1 cellular context compared by ENCODE assay signal in the genomic region with DNA sequence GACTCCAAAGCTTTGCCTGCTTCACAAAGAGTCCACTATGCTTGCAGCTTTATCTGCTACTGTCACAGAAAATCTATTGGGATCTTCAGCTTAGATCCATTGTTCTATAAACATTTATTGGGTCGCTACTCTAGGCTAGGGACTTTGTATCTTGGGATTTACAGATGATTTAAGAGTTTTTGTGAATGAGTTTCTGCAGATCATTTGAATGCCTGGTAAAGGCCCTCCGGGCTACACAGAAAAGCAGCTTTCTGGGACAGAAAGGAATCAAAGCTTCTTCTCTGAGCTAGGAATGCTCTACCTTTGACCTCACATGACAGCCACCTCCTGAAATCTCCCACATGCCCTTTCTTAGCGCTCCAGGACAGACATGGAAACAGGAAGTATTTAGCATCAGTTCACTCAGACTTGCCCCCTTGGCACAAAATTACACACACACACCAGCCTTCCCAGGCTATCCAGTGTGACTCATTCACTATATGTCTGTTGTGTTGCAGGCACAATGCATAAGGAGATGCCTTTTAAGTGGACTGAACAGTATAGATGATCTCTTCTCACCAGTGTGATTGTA.
TF ChIP-seq lines count a peak whose summit lies in the region.

No MANE protein-coding gene starts in this region.

TF ChIP-seq in GM23338, 12 proteins besides CTCF, POLR2A, EP300 and RAD21 (continued from another document):
- TF ChIP-seq, protein P1, sequence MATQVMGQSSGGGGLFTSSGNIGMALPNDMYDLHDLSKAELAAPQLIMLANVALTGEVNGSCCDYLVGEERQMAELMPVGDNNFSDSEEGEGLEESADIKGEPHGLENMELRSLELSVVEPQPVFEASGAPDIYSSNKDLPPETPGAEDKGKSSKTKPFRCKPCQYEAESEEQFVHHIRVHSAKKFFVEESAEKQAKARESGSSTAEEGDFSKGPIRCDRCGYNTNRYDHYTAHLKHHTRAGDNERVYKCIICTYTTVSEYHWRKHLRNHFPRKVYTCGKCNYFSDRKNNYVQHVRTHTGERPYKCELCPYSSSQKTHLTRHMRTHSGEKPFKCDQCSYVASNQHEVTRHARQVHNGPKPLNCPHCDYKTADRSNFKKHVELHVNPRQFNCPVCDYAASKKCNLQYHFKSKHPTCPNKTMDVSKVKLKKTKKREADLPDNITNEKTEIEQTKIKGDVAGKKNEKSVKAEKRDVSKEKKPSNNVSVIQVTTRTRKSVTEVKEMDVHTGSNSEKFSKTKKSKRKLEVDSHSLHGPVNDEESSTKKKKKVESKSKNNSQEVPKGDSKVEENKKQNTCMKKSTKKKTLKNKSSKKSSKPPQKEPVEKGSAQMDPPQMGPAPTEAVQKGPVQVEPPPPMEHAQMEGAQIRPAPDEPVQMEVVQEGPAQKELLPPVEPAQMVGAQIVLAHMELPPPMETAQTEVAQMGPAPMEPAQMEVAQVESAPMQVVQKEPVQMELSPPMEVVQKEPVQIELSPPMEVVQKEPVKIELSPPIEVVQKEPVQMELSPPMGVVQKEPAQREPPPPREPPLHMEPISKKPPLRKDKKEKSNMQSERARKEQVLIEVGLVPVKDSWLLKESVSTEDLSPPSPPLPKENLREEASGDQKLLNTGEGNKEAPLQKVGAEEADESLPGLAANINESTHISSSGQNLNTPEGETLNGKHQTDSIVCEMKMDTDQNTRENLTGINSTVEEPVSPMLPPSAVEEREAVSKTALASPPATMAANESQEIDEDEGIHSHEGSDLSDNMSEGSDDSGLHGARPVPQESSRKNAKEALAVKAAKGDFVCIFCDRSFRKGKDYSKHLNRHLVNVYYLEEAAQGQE (IDR thresholded peaks at IDR 0.05; ENCODE audit: unreplicated experiment): no peak
- no peak for TF ChIP-seq JUNB (IDR thresholded peaks at IDR 0.05; ENCODE audit: unreplicated experiment)
